In the genomic region with DNA sequence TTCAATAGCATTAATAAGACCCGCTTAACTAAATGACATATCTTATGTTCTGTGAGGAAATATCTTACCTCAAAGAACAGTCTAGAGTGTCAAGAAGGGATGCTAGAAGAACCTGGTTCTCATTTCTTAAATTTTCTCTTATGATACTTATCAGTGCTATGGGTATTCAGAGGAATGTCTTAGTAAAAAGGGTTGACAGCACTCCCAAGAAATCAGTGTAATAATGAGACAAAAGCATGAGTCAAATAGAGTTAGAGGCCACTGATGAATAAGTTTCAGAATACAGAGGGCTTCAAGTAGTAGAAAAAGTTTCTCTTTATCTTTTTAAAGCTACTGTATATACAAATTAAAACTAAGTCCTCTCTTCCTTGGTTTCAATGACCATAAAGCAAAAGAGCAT, we compare ENCODE assay signal across 23 cellular contexts.
"Had no signal": no experiment of that assay in that cellular context is flagged by ENCODE, and none has a peak within 500 bp of the region (broad histone marks: within the 10 kb centered on the region; RNA-seq: fewer than 3 reads in every experiment).

No MANE protein-coding gene starts in this region.

- H3K27me3 ChIP-seq: brain microvascular endothelial cell, Peyer's patch, SJSA1 had no signal

- DNase-seq: activated CD4-positive, alpha-beta T cell treated with anti-CD3 and anti-CD28 coated beads, Interleukin-2, amount 10 ng/mL, durations not matched to agents 24 days and 14 days; activated CD4-positive, alpha-beta T cell treated with anti-CD3 and anti-CD28 coated beads, Interleukin-2, amount 50 U/mL, for 4 hours; activated CD8-positive, alpha-beta T cell treated with anti-CD3 and anti-CD28 coated beads for 36 hours; activated effector memory CD4-positive, alpha-beta T cell treated with Interleukin-2 at 50 U/mL for 16 hours; activated naive CD4-positive, alpha-beta T cell treated with anti-CD3 and anti-CD28 coated beads, Interleukin-2, amount 10 ng/mL, durations not matched to agents 7 days and 5 days; activated naive CD8-positive, alpha-beta T cell treated with anti-CD3 and anti-CD28 coated beads, Interleukin-2, amount 50 U/mL, for 24 hours; activated T-cell treated with anti-CD3 and anti-CD28 coated beads, Interleukin-2, amount 50 U/mL, for 4 hours; anterior cingulate cortex; brain microvascular endothelial cell; central memory CD4-positive, alpha-beta T cell; Karpas-422; NCI-H1105; NCI-H1417 treated with DMSO at 0.1 percent for 48 hours; NCI-H1930; NCI-H2081 treated with DMSO at 0.1 percent for 48 hours; NCI-H226; NCI-H524 treated with DMSO at 0.1 percent for 48 hours; PC-3; Peyer's patch; RPMI8226; SHP77 treated with DMSO at 0.1 percent for 48 hours; T1000 had no signal

- H3K36me3 ChIP-seq: brain microvascular endothelial cell, Peyer's patch, SJSA1 had no signal

- H3K4me3 ChIP-seq: Peyer's patch, SJSA1 had no signal

- H3K4me1 ChIP-seq: Peyer's patch had no signal

- H3K9me3 ChIP-seq: Peyer's patch, SJSA1 had no signal

- ATAC-seq: activated CD8-positive, alpha-beta T cell treated with anti-CD3 and anti-CD28 coated beads for 36 hours; activated naive CD8-positive, alpha-beta T cell treated with anti-CD3 and anti-CD28 coated beads, Interleukin-2, amount 50 U/mL, for 24 hours; activated T-cell treated with anti-CD3 and anti-CD28 coated beads, Interleukin-2, amount 50 U/mL, for 4 hours; PC-3 had no signal

- H3K27ac ChIP-seq: brain microvascular endothelial cell, Peyer's patch, SJSA1 had no signal
